In genomic region chrX:129790146-129790545, GRCh38 we compare ENCODE assay signal across 31 cellular contexts. TPM values are rescaled to one million over a fixed set of nuclear protein-coding genes. Genes with fewer than 3 reads are reported as not detected.
DNase-seq lines count a peak whose midpoint lies in the region; ATAC-seq and TF ChIP-seq lines count a peak whose summit lies in the region.
"Had no signal": no experiment of that assay in that cellular context is flagged by ENCODE, and none has a peak within 500 bp of the region (broad histone marks: within the 10 kb centered on the region; RNA-seq: fewer than 3 reads in every experiment).

No MANE protein-coding gene starts in this region.

- no peaks in the 10 kb centered on the region for H3K27me3 Mint-ChIP-seq in activated naive CD4-positive, alpha-beta T cell treated with anti-CD3 and anti-CD28 coated beads for 36 hours (ENCODE audit: low read depth)
- no peaks in the 10 kb centered on the region for H3K27me3 Mint-ChIP-seq in activated naive CD4-positive, alpha-beta T cell treated with anti-CD3 and anti-CD28 coated beads, Interleukin-2, amount 10 ng/mL, durations not matched to agents 7 days and 5 days
- H3K27me3 Mint-ChIP-seq in activated naive CD8-positive, alpha-beta T cell treated with anti-CD3 and anti-CD28 coated beads, Interleukin-2, amount 10 ng/mL, durations not matched to agents 7 days and 5 days, result no peaks in the 10 kb centered on the region
- no peaks in the 10 kb centered on the region for H3K27me3 Mint-ChIP-seq in stimulated activated naive B cell treated with anti-CD40 and anti-IgM and Interleukin-4, amounts not matched to agents 10 μg/mL and 1 μg/mL and 100 μg/mL, for 72 hours

- H3K27ac ChIP-seq in KOPT-K1 (ENCODE audit: low read depth, low read length, poor library complexity, severe bottlenecking), result peak overlapping the region; percentile 13
- H3K27ac ChIP-seq: BLaER1, epithelial cell of prostate, left lung, Peyer's patch, tibial artery, WERI-Rb-1 had no signal

- H3K9me3 ChIP-seq in KOPT-K1 (ENCODE audit: insufficient read depth, low read length, poor library complexity, severe bottlenecking), result no peaks in the 10 kb centered on the region
- H3K9me3 ChIP-seq: BLaER1, Caco-2, left lung, Peyer's patch, tibial artery had no signal

- no peak for TF ChIP-seq CTCF in lower leg skin (IDR thresholded peaks at IDR 0.05)

- peaks cover 98% of the 10 kb centered on the region for H3K36me3 ChIP-seq in KOPT-K1 (ENCODE audit: insufficient read depth, low read length)
- H3K36me3 ChIP-seq: Peyer's patch, tibial artery, WERI-Rb-1 had no signal

- H3K9me3 Mint-ChIP-seq in activated naive CD4-positive, alpha-beta T cell treated with anti-CD3 and anti-CD28 coated beads for 36 hours, result no peaks in the 10 kb centered on the region
- H3K9me3 Mint-ChIP-seq in activated naive CD4-positive, alpha-beta T cell treated with anti-CD3 and anti-CD28 coated beads, Interleukin-2, amount 10 ng/mL, durations not matched to agents 7 days and 5 days, result no peaks in the 10 kb centered on the region
- no peaks in the 10 kb centered on the region for H3K9me3 Mint-ChIP-seq in activated naive CD8-positive, alpha-beta T cell treated with anti-CD3 and anti-CD28 coated beads, Interleukin-2, amount 10 ng/mL, durations not matched to agents 7 days and 5 days
- no peaks in the 10 kb centered on the region for H3K9me3 Mint-ChIP-seq in stimulated activated naive B cell treated with anti-CD40 and anti-IgM and Interleukin-4, amounts not matched to agents 10 μg/mL and 1 μg/mL and 100 μg/mL, for 72 hours

- CTCF ChIA-PET in activated naive CD4-positive, alpha-beta T cell treated with anti-CD3 and anti-CD28 coated beads for 36 hours (lab: Charles Lee), result interaction anchor here (0.6 to 0.7 kb wide), 2 partner anchors 11 to 32 kb away, joined by 3 read pairs; partner anchors contain the start of gene SASH3
- CTCF ChIA-PET in activated naive CD4-positive, alpha-beta T cell treated with anti-CD3 and anti-CD28 coated beads, Interleukin-2, amount 10 ng/mL, durations not matched to agents 7 days and 5 days (lab: Charles Lee), result interaction anchor here (0.8 kb wide), 1 partner anchor 13 kb away, joined by 3 read pairs; no protein-coding TSS in a partner anchor

- intact Hi-C loops in activated naive CD4-positive, alpha-beta T cell treated with anti-CD3 and anti-CD28 coated beads for 36 hours (cut with micrococcal nuclease), result no loop called here
- intact Hi-C loops in lower leg skin (cut with DNase I; ENCODE audit: low total_unique reads), result no loop called here

- peaks cover 23% of the 10 kb centered on the region for H3K4me1 Mint-ChIP-seq in activated naive CD4-positive, alpha-beta T cell treated with anti-CD3 and anti-CD28 coated beads for 36 hours (ENCODE audit: low read depth)
- peaks cover 30% of the 10 kb centered on the region for H3K4me1 Mint-ChIP-seq in activated naive CD4-positive, alpha-beta T cell treated with anti-CD3 and anti-CD28 coated beads, Interleukin-2, amount 10 ng/mL, durations not matched to agents 7 days and 5 days
- H3K4me1 Mint-ChIP-seq in activated naive CD8-positive, alpha-beta T cell treated with anti-CD3 and anti-CD28 coated beads, Interleukin-2, amount 10 ng/mL, durations not matched to agents 7 days and 5 days, result peaks cover 27% of the 10 kb centered on the region
- peaks cover 33 to 46% of the 10 kb centered on the region in 2 donors for H3K4me1 Mint-ChIP-seq in stimulated activated naive B cell treated with anti-CD40 and anti-IgM and Interleukin-4, amounts not matched to agents 10 μg/mL and 1 μg/mL and 100 μg/mL, for 72 hours

- peaks cover 34% of the 10 kb centered on the region for H3K36me3 Mint-ChIP-seq in activated naive CD4-positive, alpha-beta T cell treated with anti-CD3 and anti-CD28 coated beads for 36 hours (ENCODE audit: low read depth)
- peaks cover 49% of the 10 kb centered on the region for H3K36me3 Mint-ChIP-seq in activated naive CD4-positive, alpha-beta T cell treated with anti-CD3 and anti-CD28 coated beads, Interleukin-2, amount 10 ng/mL, durations not matched to agents 7 days and 5 days
- H3K36me3 Mint-ChIP-seq in activated naive CD8-positive, alpha-beta T cell treated with anti-CD3 and anti-CD28 coated beads, Interleukin-2, amount 10 ng/mL, durations not matched to agents 7 days and 5 days, result peaks cover 26% of the 10 kb centered on the region
- peaks cover 24 to 52% of the 10 kb centered on the region in 2 donors for H3K36me3 Mint-ChIP-seq in stimulated activated naive B cell treated with anti-CD40 and anti-IgM and Interleukin-4, amounts not matched to agents 10 μg/mL and 1 μg/mL and 100 μg/mL, for 72 hours

- 90 to 91% methylated on average over 3 of the region's 3 CpGs for whole genome bisulfite sequencing in lower leg skin, 2 donors

- TF ChIP-seq POLR2A in lower leg skin (IDR thresholded peaks at IDR 0.05), result no peak

- POLR2A ChIA-PET in activated naive CD8-positive, alpha-beta T cell treated with anti-CD3 and anti-CD28 coated beads, Interleukin-2, amount 10 ng/mL, durations not matched to agents 7 days and 5 days (lab: Charles Lee), result interaction anchor here (0.9 kb wide), 1 partner anchor 9 kb away, joined by 3 read pairs; no protein-coding TSS in a partner anchor

- no peak overlapping the region for H3K4me3 Mint-ChIP-seq in activated naive CD4-positive, alpha-beta T cell treated with anti-CD3 and anti-CD28 coated beads for 36 hours
- H3K4me3 Mint-ChIP-seq in activated naive CD4-positive, alpha-beta T cell treated with anti-CD3 and anti-CD28 coated beads, Interleukin-2, amount 10 ng/mL, durations not matched to agents 7 days and 5 days, result no peak overlapping the region
- H3K4me3 Mint-ChIP-seq in activated naive CD8-positive, alpha-beta T cell treated with anti-CD3 and anti-CD28 coated beads, Interleukin-2, amount 10 ng/mL, durations not matched to agents 7 days and 5 days, result no peak overlapping the region
- no peak overlapping the region for H3K4me3 Mint-ChIP-seq in stimulated activated naive B cell treated with anti-CD40 and anti-IgM and Interleukin-4, amounts not matched to agents 10 μg/mL and 1 μg/mL and 100 μg/mL, for 72 hours

- no peak for DNase-seq in activated naive CD4-positive, alpha-beta T cell treated with anti-CD3 and anti-CD28 coated beads for 36 hours
- no peak for DNase-seq in activated naive CD4-positive, alpha-beta T cell treated with anti-CD3 and anti-CD28 coated beads, Interleukin-2, amount 10 ng/mL, durations not matched to agents 7 days and 5 days
- no peak for DNase-seq in activated naive CD8-positive, alpha-beta T cell treated with anti-CD3 and anti-CD28 coated beads, Interleukin-2, amount 10 ng/mL, durations not matched to agents 7 days and 5 days
- no peak for DNase-seq in stimulated activated naive B cell treated with anti-CD40 and anti-IgM and Interleukin-4, amounts not matched to agents 10 μg/mL and 1 μg/mL and 100 μg/mL, for 72 hours
- DNase-seq in lower leg skin (ENCODE audit: low spot score in 2 of 2), result no peak
- DNase-seq: anterior cingulate cortex; Caco-2; effector CD4-positive, alpha-beta T cell; KBM-7; left lung; mesendoderm; MM.1S; NCI-H1417; NCI-H2081 treated with DMSO at 0.1 percent for 48 hours; NCI-H446 treated with DMSO at 0.1 percent for 48 hours; NK-92 treated with Interleukin-12 subunit alpha and Interleukin-12 subunit beta, amount 100 ng/mL, for 24 hours; Peyer's patch; SHP77 treated with DMSO at 0.1 percent for 48 hours; T1000; tibial artery; WERI-Rb-1 had no signal

- no peak overlapping the region for H3K4me3 ChIP-seq in lower leg skin (ENCODE audit: low read depth, poor library complexity, severe bottlenecking)
- H3K4me3 ChIP-seq: BLaER1, left lung, Peyer's patch, tibial artery had no signal

- H3K27ac Mint-ChIP-seq in activated naive CD4-positive, alpha-beta T cell treated with anti-CD3 and anti-CD28 coated beads for 36 hours, result peak overlapping the region; percentile 56
- no peak overlapping the region for H3K27ac Mint-ChIP-seq in activated naive CD4-positive, alpha-beta T cell treated with anti-CD3 and anti-CD28 coated beads, Interleukin-2, amount 10 ng/mL, durations not matched to agents 7 days and 5 days
- H3K27ac Mint-ChIP-seq in activated naive CD8-positive, alpha-beta T cell treated with anti-CD3 and anti-CD28 coated beads, Interleukin-2, amount 10 ng/mL, durations not matched to agents 7 days and 5 days, result peak overlapping the region; percentile 45
- peak overlapping the region; percentile 63 for H3K27ac Mint-ChIP-seq in stimulated activated naive B cell treated with anti-CD40 and anti-IgM and Interleukin-4, amounts not matched to agents 10 μg/mL and 1 μg/mL and 100 μg/mL, for 72 hours

- no peak for ATAC-seq in activated naive CD8-positive, alpha-beta T cell treated with anti-CD3 and anti-CD28 coated beads, Interleukin-2, amount 10 ng/mL, durations not matched to agents 7 days and 5 days (ENCODE audit: low read depth)
- ATAC-seq in stimulated activated naive B cell treated with anti-CD40 and anti-IgM and Interleukin-4, amounts not matched to agents 10 μg/mL and 1 μg/mL and 100 μg/mL, for 72 hours (replicated peaks), result no peak
- no peak for ATAC-seq in GM21381 (IDR thresholded peaks at IDR 0.05; ENCODE audit: unreplicated experiment)
- ATAC-seq: HCT116, left lung had no signal

RNA-seq across cellular contexts. Expression of gene SASH3, which starts 10.4 kb away (rescaled TPM):
- 10 to 100 TPM; 90.3 to 98.7 TPM for total RNA-seq in activated naive CD4-positive, alpha-beta T cell treated with anti-CD3 and anti-CD28 coated beads for 36 hours
- total RNA-seq in activated naive CD8-positive, alpha-beta T cell treated with anti-CD3 and anti-CD28 coated beads, Interleukin-2, amount 10 ng/mL, durations not matched to agents 7 days and 5 days, result 100 to 1,000 TPM; 239 to 241 TPM
- total RNA-seq in lower leg skin, result 1 to 10 TPM in 3 of 4 donors, under 1 TPM in 1; 0.25 to 3.4 (median 1.6) TPM
- total RNA-seq: bronchial epithelial cell, Caco-2, Daoy, glomerular endothelial cell, HT1080, osteocyte had no signal

RNA-seq across cellular contexts. Expression of gene XPNPEP2, which starts 51.4 kb away (rescaled TPM):
- under 1 TPM; 0.21 to 0.27 TPM for total RNA-seq in activated naive CD4-positive, alpha-beta T cell treated with anti-CD3 and anti-CD28 coated beads for 36 hours
- total RNA-seq in activated naive CD8-positive, alpha-beta T cell treated with anti-CD3 and anti-CD28 coated beads, Interleukin-2, amount 10 ng/mL, durations not matched to agents 7 days and 5 days, result under 1 TPM; 0.65 to 0.67 TPM
- total RNA-seq in lower leg skin, result 1 to 10 TPM; 1.3 to 5.0 (median 2.2) TPM
- total RNA-seq: bronchial epithelial cell, Daoy, glomerular endothelial cell, HT1080 had no signal

RNA-seq across cellular contexts. Expression of gene ZDHHC9, which starts 53.5 kb away (rescaled TPM):
- total RNA-seq in activated naive CD4-positive, alpha-beta T cell treated with anti-CD3 and anti-CD28 coated beads for 36 hours, result 1 to 10 TPM; 7.1 TPM
- total RNA-seq in activated naive CD8-positive, alpha-beta T cell treated with anti-CD3 and anti-CD28 coated beads, Interleukin-2, amount 10 ng/mL, durations not matched to agents 7 days and 5 days, result 1 to 10 TPM; 5.7 to 6.7 TPM
- 10 to 100 TPM; 23.8 to 58.0 (median 40.1) TPM for total RNA-seq in lower leg skin

Comparison
In these comparisons a context has a peak if more than half of its experiments do, and no peak if none do; other contexts are left out.
1. RNA of gene SASH3, which starts 10.4 kb away (total RNA-seq): 239 to 241 TPM in activated naive CD8-positive, alpha-beta T cell treated with anti-CD3 and anti-CD28 coated beads, Interleukin-2, amount 10 ng/mL, durations not matched to agents 7 days and 5 days and 90.3 to 98.7 TPM in activated naive CD4-positive, alpha-beta T cell treated with anti-CD3 and anti-CD28 coated beads for 36 hours; 0.25 to 3.4 TPM in lower leg skin; every median in the first group is over 10 times any median in the second.